9 cellular contexts compared by ENCODE assay signal in genomic region chr15:52566889-52567288, GRCh38.
DNase-seq lines count a peak whose midpoint lies in the region; FAIRE-seq and TF ChIP-seq lines count a peak whose summit lies in the region.
"Had no signal": no experiment of that assay in that cellular context is flagged by ENCODE, and none has a peak within 500 bp of the region (broad histone marks: within the 10 kb centered on the region; RNA-seq: fewer than 3 reads in every experiment).

No MANE protein-coding gene starts in this region.

- POLR2A ChIA-PET in HEK293 (lab: Yijun Ruan, JAX): no interaction called here

- H3K4me1 ChIP-seq in HEK293 (ENCODE audit: control insufficient read depth, insufficient read depth, low read length): peaks cover 12% of the 10 kb centered on the region

- FAIRE-seq in RCC 7860 (lab: Jason Lieb, UNC): no peak

- TF ChIP-seq CTCF in HEK293 (tag by site-specific recombination; IDR thresholded peaks at IDR 0.05) (no peak), SU-DHL-6 (IDR thresholded peaks at IDR 0.05; ENCODE audit: insufficient read depth, low read length, poor library complexity, severe bottlenecking) (no peak), fibroblast of pulmonary artery (IDR thresholded peaks at IDR 0.05; ENCODE audit: low read length, missing control alignments) (no peak)

- peak overlapping the region; percentile 94 for H3K4me2 ChIP-seq in SU-DHL-6 (ENCODE audit: low read depth, low read length, poor library complexity, severe bottlenecking)

- H3K27ac ChIP-seq in HEK293 (ENCODE audit: extremely low read depth, low read depth, low read length) (no peak overlapping the region), SU-DHL-6 (ENCODE audit: low read depth, low read length) (no peak overlapping the region)

- no peak for DNase-seq in fibroblast of pulmonary artery (ENCODE audit: low read depth)
- no peak for DNase-seq in skeletal muscle cell (ENCODE audit: low read depth)
- DNase-seq in RCC 7860 (ENCODE audit: low spot score): no peak
- DNase-seq in Ammon's horn (ENCODE audit: low spot score): no peak
- no peak for DNase-seq in NCI-H524 (lab: John Stamatoyannopoulos, UW)
- DNase-seq in DMS79 (lab: John Stamatoyannopoulos, UW): no peak
- DNase-seq: NCI-H1417 had no signal

- CTCF ChIA-PET in HEK293 (lab: Yijun Ruan, JAX): interaction anchor here (0.6 kb wide), 1 partner anchor 310 kb away, joined by 3 read pairs; no protein-coding TSS in a partner anchor

- peaks cover 21% of the 10 kb centered on the region for H3F3A ChIP-seq in SU-DHL-6 (ENCODE audit: insufficient read depth)

- H3K9me3 ChIP-seq in HEK293 (ENCODE audit: control insufficient read depth, insufficient read depth, low read depth, low read length): no peaks in the 10 kb centered on the region
- H3K9me3 ChIP-seq in SU-DHL-6 (ENCODE audit: insufficient read depth, low read length): no peaks in the 10 kb centered on the region

- H3K4me3 ChIP-seq in HEK293 (ENCODE audit: low read depth, low read length) (peak overlapping the region; percentile 80), SU-DHL-6 (ENCODE audit: insufficient read depth, low read length, poor library complexity, severe bottlenecking) (peak overlapping the region; percentile 95), fibroblast of pulmonary artery (replicated peaks; ENCODE audit: low read depth, low read length) (peak overlapping the region; percentile 87), skeletal muscle cell (ENCODE audit: low read depth, low read length) (peak overlapping the region; percentile 85)

- no peak overlapping the region for H2AFZ ChIP-seq in SU-DHL-6 (ENCODE audit: low read depth, low read length, severe bottlenecking)

- H3K27me3 ChIP-seq in SU-DHL-6 (ENCODE audit: low read length): no peaks in the 10 kb centered on the region

- peaks cover 67% of the 10 kb centered on the region for H3K79me2 ChIP-seq in SU-DHL-6 (ENCODE audit: insufficient read depth, low read length)

- peaks cover 16% of the 10 kb centered on the region; the same call in 1 of the 2 replicates for H4K20me1 ChIP-seq in SU-DHL-6 (ENCODE audit: low read depth, low read length)

- H3K36me3 ChIP-seq in HEK293 (ENCODE audit: control insufficient read depth in 2 of 2, insufficient read depth in 1 of 2, low read length in 2 of 2): peaks cover 0 to 3% of the 10 kb centered on the region in 2 experiments; a peak in 1 of 3 replicates
- 0 out of 2 replicates have a peak, but pooled peaks cover 3% of the 10 kb centered on the region for H3K36me3 ChIP-seq in SU-DHL-6 (ENCODE audit: low read length)

- no peaks in the 10 kb centered on the region for H3K9me2 ChIP-seq in SU-DHL-6 (replicated peaks; ENCODE audit: insufficient read depth, low read length)

- H3K9ac ChIP-seq in SU-DHL-6 (ENCODE audit: low read length): peak overlapping the region; percentile 94

TF ChIP-seq in HEK293, 187 proteins besides CTCF, POLR2A, EP300 and RAD21:
- no peak for TF ChIP-seq ZNF654 (tag by site-specific recombination; IDR thresholded peaks at IDR 0.05; ENCODE audit: low read depth)
- TF ChIP-seq ZNF266 (tag by site-specific recombination; IDR thresholded peaks at IDR 0.05; ENCODE audit: low read depth): no peak
- TF ChIP-seq ZNF19 (tag by site-specific recombination; IDR thresholded peaks at IDR 0.05; ENCODE audit: low read depth): no peak
- TF ChIP-seq ZFP3 (tag by site-specific recombination; IDR thresholded peaks at IDR 0.05; ENCODE audit: low read depth): no peak
- TF ChIP-seq ZNF26 (tag by site-specific recombination; IDR thresholded peaks at IDR 0.05): no peak
- TF ChIP-seq ZNF664 (tag by site-specific recombination; IDR thresholded peaks at IDR 0.05): no peak
- no peak for TF ChIP-seq ZNF830 (tag by site-specific recombination; IDR thresholded peaks at IDR 0.05; ENCODE audit: low read depth)
